ENCODE assay signal across 22 cellular contexts in genomic region chr5:176410486-176411180, GRCh38. TPM values are rescaled to one million over a fixed set of nuclear protein-coding genes. Genes with fewer than 3 reads are reported as not detected.
A peak's percentile ranks its signal among the peaks of the same experiment; 100 is the strongest.
DNase-seq lines count a peak whose midpoint lies in the region; ATAC-seq, FAIRE-seq and TF ChIP-seq lines count a peak whose summit lies in the region.
"Had no signal": no experiment of that assay in that cellular context is flagged by ENCODE, and none has a peak within 500 bp of the region (broad histone marks: within the 10 kb centered on the region; RNA-seq: fewer than 3 reads in every experiment).

No MANE protein-coding gene starts in this region.

- peaks cover 53% of the 10 kb centered on the region for H4K20me1 ChIP-seq in astrocyte (ENCODE audit: insufficient read depth, low read length)

- no peak overlapping the region for H2AFZ ChIP-seq in astrocyte (ENCODE audit: low read depth, low read length)
- H2AFZ ChIP-seq: neural progenitor cell had no signal

- no peak for ATAC-seq in CD8-positive, alpha-beta T cell
- no peak for ATAC-seq in HG03196 (IDR thresholded peaks at IDR 0.05; ENCODE audit: unreplicated experiment)
- no peak for ATAC-seq in stimulated activated naive B cell treated with anti-CD40 and anti-IgM and Interleukin-4, amounts not matched to agents 10 μg/mL and 1 μg/mL and 100 μg/mL, for 72 hours (replicated peaks)
- ATAC-seq: activated CD8-positive, alpha-beta T cell treated with anti-CD3 and anti-CD28 coated beads for 36 hours; activated naive CD8-positive, alpha-beta T cell treated with anti-CD3 and anti-CD28 coated beads, Interleukin-2, amount 50 U/mL, for 24 hours; heart right ventricle; right cardiac atrium had no signal

- no peak for DNase-seq in CD8-positive, alpha-beta T cell
- DNase-seq in HT-29 (ENCODE audit: low spot score) (peak; percentile 51), astrocyte (ENCODE audit: low read depth) (no peak), GM20000 (ENCODE audit: low spot score) (no peak)
- DNase-seq in activated CD4-positive, alpha-beta T cell treated with anti-CD3 and anti-CD28 coated beads, Interleukin-2, amount 50 U/mL, for 48 hours = no peak
- no peak for DNase-seq in stimulated activated naive B cell treated with anti-CD40 and anti-IgM and Interleukin-4, amounts not matched to agents 10 μg/mL and 1 μg/mL and 100 μg/mL, for 72 hours
- DNase-seq: activated CD8-positive, alpha-beta T cell treated with anti-CD3 and anti-CD28 coated beads for 36 hours; activated naive CD8-positive, alpha-beta T cell treated with anti-CD3 and anti-CD28 coated beads, Interleukin-2, amount 50 U/mL, for 24 hours; activated T-cell treated with anti-CD3 and anti-CD28 coated beads, Interleukin-2, amount 50 U/mL, for 48 hours; CD8-positive, alpha-beta memory T cell; DND-41; heart right ventricle; islet precursor cell; mesenchymal stem cell; NCI-H1048; NCI-H774 had no signal

- TF ChIP-seq CTCF in CD8-positive, alpha-beta T cell (IDR thresholded peaks at IDR 0.05) = no peak
- TF ChIP-seq CTCF in astrocyte (IDR thresholded peaks at IDR 0.05; ENCODE audit: insufficient read depth, low read depth, low read length) (no peak), GM20000 (IDR thresholded peaks at IDR 0.05; ENCODE audit: extremely low read depth, missing control alignments) (no peak)

- H3K9me3 Mint-ChIP-seq in CD8-positive, alpha-beta T cell = no peaks in the 10 kb centered on the region
- H3K9me3 Mint-ChIP-seq in astrocyte (ENCODE audit: unreplicated experiment) = no peaks in the 10 kb centered on the region
- no peaks in the 10 kb centered on the region for H3K9me3 Mint-ChIP-seq in stimulated activated naive B cell treated with anti-CD40 and anti-IgM and Interleukin-4, amounts not matched to agents 10 μg/mL and 1 μg/mL and 100 μg/mL, for 72 hours
- H3K9me3 Mint-ChIP-seq: activated CD8-positive, alpha-beta T cell treated with anti-CD3 and anti-CD28 coated beads for 36 hours; activated naive CD8-positive, alpha-beta T cell treated with anti-CD3 and anti-CD28 coated beads, Interleukin-2, amount 50 U/mL, for 24 hours; CD8-positive, alpha-beta memory T cell; neural progenitor cell had no signal

- H3K4me3 ChIP-seq in CD8-positive, alpha-beta T cell (ENCODE audit: low read depth, low read length) = no peak overlapping the region
- H3K4me3 ChIP-seq in astrocyte (ENCODE audit: insufficient read depth, low read depth, low read length) (no peak overlapping the region), mucosa of stomach (ENCODE audit: low read length) (no peak overlapping the region)
- H3K4me3 ChIP-seq: cardiac muscle cell, heart right ventricle, neural progenitor cell had no signal

- H3K27ac ChIP-seq in CD8-positive, alpha-beta T cell (ENCODE audit: low read depth, low read length) = no peak overlapping the region
- H3K27ac ChIP-seq in astrocyte (ENCODE audit: low read depth, low read length) = no peak overlapping the region
- H3K27ac ChIP-seq: cardiac muscle cell, neural progenitor cell, VCaP had no signal

- peak overlapping the region; percentile 35 for H3K27ac Mint-ChIP-seq in CD8-positive, alpha-beta T cell
- no peak overlapping the region for H3K27ac Mint-ChIP-seq in astrocyte (ENCODE audit: unreplicated experiment)
- no peak overlapping the region for H3K27ac Mint-ChIP-seq in stimulated activated naive B cell treated with anti-CD40 and anti-IgM and Interleukin-4, amounts not matched to agents 10 μg/mL and 1 μg/mL and 100 μg/mL, for 72 hours
- H3K27ac Mint-ChIP-seq: neural progenitor cell had no signal

- peaks cover 22% of the 10 kb centered on the region for H3K79me2 ChIP-seq in astrocyte (ENCODE audit: insufficient read depth, low read length)

- no peak for FAIRE-seq in astrocyte (lab: Jason Lieb, UNC)

- H3K4me1 Mint-ChIP-seq in CD8-positive, alpha-beta T cell (ENCODE audit: low read depth) = peaks cover 33% of the 10 kb centered on the region
- peaks cover 20% of the 10 kb centered on the region for H3K4me1 Mint-ChIP-seq in astrocyte (ENCODE audit: low read depth, unreplicated experiment)
- H3K4me1 Mint-ChIP-seq in stimulated activated naive B cell treated with anti-CD40 and anti-IgM and Interleukin-4, amounts not matched to agents 10 μg/mL and 1 μg/mL and 100 μg/mL, for 72 hours = peaks cover 26 to 39% of the 10 kb centered on the region in 2 donors

- POLR2A ChIA-PET in CD8-positive, alpha-beta T cell (lab: Charles Lee) = interaction anchor here (0.5 kb wide), 1 partner anchor 18 kb away, joined by 4 read pairs; no protein-coding TSS in a partner anchor

- peaks cover 5% of the 10 kb centered on the region for H3K36me3 ChIP-seq in CD8-positive, alpha-beta T cell (ENCODE audit: insufficient read depth, low read length)
- peaks cover 2% of the 10 kb centered on the region for H3K36me3 ChIP-seq in astrocyte (ENCODE audit: insufficient read depth, low read length)
- H3K36me3 ChIP-seq in mucosa of stomach (ENCODE audit: control insufficient read depth, insufficient read depth, low read length) = peaks cover 9% of the 10 kb centered on the region
- H3K36me3 ChIP-seq: cardiac muscle cell, neural progenitor cell had no signal

- H3K4me3 Mint-ChIP-seq in CD8-positive, alpha-beta T cell = no peak overlapping the region
- peak overlapping the region; percentile 36 for H3K4me3 Mint-ChIP-seq in astrocyte (ENCODE audit: unreplicated experiment)
- H3K4me3 Mint-ChIP-seq in stimulated activated naive B cell treated with anti-CD40 and anti-IgM and Interleukin-4, amounts not matched to agents 10 μg/mL and 1 μg/mL and 100 μg/mL, for 72 hours = no peak overlapping the region
- H3K4me3 Mint-ChIP-seq: activated CD8-positive, alpha-beta T cell treated with anti-CD3 and anti-CD28 coated beads for 36 hours; activated naive CD8-positive, alpha-beta T cell treated with anti-CD3 and anti-CD28 coated beads, Interleukin-2, amount 50 U/mL, for 24 hours; CD8-positive, alpha-beta memory T cell; neural progenitor cell had no signal

- no peaks in the 10 kb centered on the region for H3K27me3 Mint-ChIP-seq in CD8-positive, alpha-beta T cell (ENCODE audit: low read depth)
- H3K27me3 Mint-ChIP-seq in astrocyte (ENCODE audit: low read depth, unreplicated experiment) = no peaks in the 10 kb centered on the region
- H3K27me3 Mint-ChIP-seq in stimulated activated naive B cell treated with anti-CD40 and anti-IgM and Interleukin-4, amounts not matched to agents 10 μg/mL and 1 μg/mL and 100 μg/mL, for 72 hours = no peaks in the 10 kb centered on the region
- H3K27me3 Mint-ChIP-seq: activated CD8-positive, alpha-beta T cell treated with anti-CD3 and anti-CD28 coated beads for 36 hours; activated naive CD8-positive, alpha-beta T cell treated with anti-CD3 and anti-CD28 coated beads, Interleukin-2, amount 50 U/mL, for 24 hours; CD8-positive, alpha-beta memory T cell had no signal

- no peak overlapping the region for H3K4me2 ChIP-seq in astrocyte (ENCODE audit: low read length)
- H3K4me2 ChIP-seq: neural progenitor cell had no signal

- peaks cover 54% of the 10 kb centered on the region for H3K36me3 Mint-ChIP-seq in CD8-positive, alpha-beta T cell
- peaks cover 18% of the 10 kb centered on the region for H3K36me3 Mint-ChIP-seq in astrocyte (ENCODE audit: low read depth, unreplicated experiment)
- peaks cover 13 to 31% of the 10 kb centered on the region in 2 donors for H3K36me3 Mint-ChIP-seq in stimulated activated naive B cell treated with anti-CD40 and anti-IgM and Interleukin-4, amounts not matched to agents 10 μg/mL and 1 μg/mL and 100 μg/mL, for 72 hours
- H3K36me3 Mint-ChIP-seq: neural progenitor cell had no signal

- CTCF ChIA-PET in CD8-positive, alpha-beta T cell (lab: Charles Lee) = interaction anchor here (0.7 kb wide), 1 partner anchor 219 kb away, joined by 3 read pairs; the partner anchor contains the start of gene SNCB

- H3K9me3 ChIP-seq in CD8-positive, alpha-beta T cell (ENCODE audit: low read length) = no peaks in the 10 kb centered on the region
- no peaks in the 10 kb centered on the region for H3K9me3 ChIP-seq in astrocyte (ENCODE audit: insufficient read depth, low read depth, low read length)
- H3K9me3 ChIP-seq in mucosa of stomach (ENCODE audit: control insufficient read depth, low read length) = no peaks in the 10 kb centered on the region
- H3K9me3 ChIP-seq: heart right ventricle had no signal

- peaks cover 13% of the 10 kb centered on the region for H3K4me1 ChIP-seq in CD8-positive, alpha-beta T cell (ENCODE audit: insufficient read depth, low read length)
- H3K4me1 ChIP-seq in astrocyte (ENCODE audit: insufficient read depth, low read length) (peaks cover 2% of the 10 kb centered on the region), mucosa of stomach (ENCODE audit: control insufficient read depth, insufficient read depth, low read length) (peaks cover 61% of the 10 kb centered on the region)

- H3K9ac ChIP-seq in astrocyte (ENCODE audit: low read length) = no peak overlapping the region
- H3K9ac ChIP-seq in mucosa of stomach (ENCODE audit: low read length) = peak overlapping the region; percentile 30
- H3K9ac ChIP-seq: neural progenitor cell had no signal

- intact Hi-C loops in CD8-positive, alpha-beta T cell (cut with DNase I, micrococcal nuclease) = no loop called here

- no peaks in the 10 kb centered on the region for H3K27me3 ChIP-seq in CD8-positive, alpha-beta T cell (ENCODE audit: insufficient read depth, low read length)
- no peaks in the 10 kb centered on the region for H3K27me3 ChIP-seq in astrocyte (ENCODE audit: insufficient read depth, low read length)
- no peaks in the 10 kb centered on the region for H3K27me3 ChIP-seq in mucosa of stomach (ENCODE audit: control insufficient read depth, insufficient read depth, low read length)
- H3K27me3 ChIP-seq: cardiac muscle cell, heart right ventricle had no signal

RNA-seq across cellular contexts. Expression of gene CLTB, which starts 5.7 kb away (rescaled TPM):
- 10 to 100 TPM; 84.3 to 86.6 TPM for total RNA-seq in CD8-positive, alpha-beta T cell
- 87.3 and 97.2 TPM in 2 replicates for total RNA-seq in HT-29 (2014; rRNA removed; shearing (Covaris generic))
- total RNA-seq in astrocyte = 89.2 and 117 TPM in 2 replicates

RNA-seq across cellular contexts. Expression of gene HIGD2A, which starts 22.1 kb away (rescaled TPM):
- 100 to 1,000 TPM; 102 to 106 TPM for total RNA-seq in CD8-positive, alpha-beta T cell
- total RNA-seq in HT-29 (2014; rRNA removed; shearing (Covaris generic)) = 142 and 166 TPM in 2 replicates
- 103 and 108 TPM in 2 replicates for total RNA-seq in astrocyte

RNA-seq across cellular contexts. Expression of gene NOP16, which starts 22.2 kb away (rescaled TPM):
- total RNA-seq in CD8-positive, alpha-beta T cell = 10 to 100 TPM; 21.6 to 24.2 TPM
- total RNA-seq in HT-29 (2014; rRNA removed; shearing (Covaris generic)) = 77.1 and 82.4 TPM in 2 replicates
- 39.3 and 46.3 TPM in 2 replicates for total RNA-seq in astrocyte

RNA-seq across cellular contexts. Expression of gene FAF2, which starts 37.6 kb away (rescaled TPM):
- 10 to 100 TPM; 24.7 to 24.8 TPM for total RNA-seq in CD8-positive, alpha-beta T cell
- 28.7 and 30.7 TPM in 2 replicates for total RNA-seq in HT-29 (2014; rRNA removed; shearing (Covaris generic))
- 56.2 and 58.5 TPM in 2 replicates for total RNA-seq in astrocyte

RNA-seq across cellular contexts. Expression of gene ARL10, which starts 45.3 kb away (rescaled TPM):
- total RNA-seq in CD8-positive, alpha-beta T cell = 1 to 10 TPM; 2.8 to 4.1 TPM
- total RNA-seq in HT-29 (2014; rRNA removed; shearing (Covaris generic)) = 0.03 TPM in 1 of 2 replicates, not detected in the other
- total RNA-seq in astrocyte = 13.2 and 14.3 TPM in 2 replicates
